Comparison of ENCODE assay signal across 22 cellular contexts in the genomic region with DNA sequence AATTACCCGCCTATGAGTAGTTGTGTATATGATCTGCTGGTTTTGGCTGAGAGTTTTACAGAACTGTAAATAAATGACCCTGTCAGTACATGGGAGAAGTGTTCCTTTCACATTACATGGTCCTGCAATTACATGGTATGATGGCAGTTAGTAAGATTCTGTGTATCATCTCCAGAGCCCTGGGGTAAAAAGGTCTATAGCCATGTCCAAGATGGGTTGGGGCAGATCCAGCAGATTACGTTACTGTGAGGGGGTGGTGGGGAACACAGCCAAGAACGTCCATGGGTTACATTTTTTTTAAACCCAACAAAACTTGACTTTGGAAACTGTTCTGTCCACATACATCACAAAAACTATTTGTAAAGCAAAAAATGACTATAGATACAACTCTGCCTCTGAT.
DNase-seq lines count a peak whose midpoint lies in the region; ATAC-seq and TF ChIP-seq lines count a peak whose summit lies in the region.
"Had no signal": no experiment of that assay in that cellular context is flagged by ENCODE, and none has a peak within 500 bp of the region (broad histone marks: within the 10 kb centered on the region; RNA-seq: fewer than 3 reads in every experiment).

No MANE protein-coding gene starts in this region.

- peaks cover 30% of the 10 kb centered on the region for H3K27me3 Mint-ChIP-seq in stimulated activated memory B cell treated with anti-CD40 and anti-IgM and Interleukin-4, amounts not matched to agents 10 μg/mL and 1 μg/mL and 100 μg/mL, for 72 hours

- DNase-seq in MG63 (peak; percentile 22), choroid plexus epithelial cell (ENCODE audit: low read depth) (peak; percentile 8), fibroblast of peridontal ligament (ENCODE audit: extremely low read depth) (peak; percentile 68), kidney glomerular epithelial cell (lab: John Stamatoyannopoulos, UW) (no peak), GM10266 (ENCODE audit: extremely low spot score) (no peak)
- DNase-seq in activated naive CD4-positive, alpha-beta T cell treated with Interleukin-2 at 50 U/mL for 16 hours = no peak
- DNase-seq: Calu3, DMS79 treated with DMSO at 0.1 percent for 48 hours, GM23248, H7, Karpas-422, NCI-H1105 treated with DMSO at 0.1 percent for 48 hours, NCI-H146, NCI-H1930, NCI-H446, NCI-H524 treated with DMSO at 0.1 percent for 48 hours, NCI-H774, PC-9, SJCRH30 had no signal

- TF ChIP-seq CTCF in choroid plexus epithelial cell (conservative IDR thresholded peaks at IDR 0.05; ENCODE audit: low read depth, low read length) (no peak), GM10266 (IDR thresholded peaks at IDR 0.05; ENCODE audit: control insufficient read depth, insufficient read depth, low read depth, missing control alignments) (no peak)

- H3K27ac Mint-ChIP-seq in stimulated activated memory B cell treated with anti-CD40 and anti-IgM and Interleukin-4, amounts not matched to agents 10 μg/mL and 1 μg/mL and 100 μg/mL, for 72 hours = no peak overlapping the region

- H3K36me3 ChIP-seq in MG63 = no peaks in the 10 kb centered on the region
- H3K36me3 ChIP-seq: SJCRH30 had no signal

- no peaks in the 10 kb centered on the region for H3K9me3 Mint-ChIP-seq in stimulated activated memory B cell treated with anti-CD40 and anti-IgM and Interleukin-4, amounts not matched to agents 10 μg/mL and 1 μg/mL and 100 μg/mL, for 72 hours

- H3K36me3 Mint-ChIP-seq in stimulated activated memory B cell treated with anti-CD40 and anti-IgM and Interleukin-4, amounts not matched to agents 10 μg/mL and 1 μg/mL and 100 μg/mL, for 72 hours = no peaks in the 10 kb centered on the region

- H3K4me3 Mint-ChIP-seq in stimulated activated memory B cell treated with anti-CD40 and anti-IgM and Interleukin-4, amounts not matched to agents 10 μg/mL and 1 μg/mL and 100 μg/mL, for 72 hours = no peak overlapping the region

- ATAC-seq in stimulated activated memory B cell treated with anti-CD40 and anti-IgM and Interleukin-4, amounts not matched to agents 10 μg/mL and 1 μg/mL and 100 μg/mL, for 72 hours = no peak
- ATAC-seq: Right ventricle myocardium inferior, SK-N-SH treated with all-trans-retinoic acid at 6 μM for 48 hours had no signal

- H3K4me1 Mint-ChIP-seq in stimulated activated memory B cell treated with anti-CD40 and anti-IgM and Interleukin-4, amounts not matched to agents 10 μg/mL and 1 μg/mL and 100 μg/mL, for 72 hours = no peaks in the 10 kb centered on the region

- H3K9me3 ChIP-seq in MG63 = no peaks in the 10 kb centered on the region
- H3K9me3 ChIP-seq: SJCRH30 had no signal

- no peak overlapping the region for H3K4me3 ChIP-seq in MG63
- no peak overlapping the region for H3K4me3 ChIP-seq in choroid plexus epithelial cell (ENCODE audit: low read depth, low read length)
- H3K4me3 ChIP-seq: GM23248, PC-9, SJCRH30 had no signal

- H3K27me3 ChIP-seq in MG63 = no peaks in the 10 kb centered on the region
- H3K27me3 ChIP-seq: SJCRH30 had no signal

Comparison
In these comparisons a context has a peak if more than half of its experiments do, and no peak if none do; other contexts are left out.
1. DNase-seq: peak in MG63 (single experiment), choroid plexus epithelial cell (single experiment) and fibroblast of peridontal ligament (single experiment); none in kidney glomerular epithelial cell (single experiment), GM10266 (single experiment) and activated naive CD4-positive, alpha-beta T cell treated with Interleukin-2 at 50 U/mL for 16 hours (single experiment).